Comparison of ENCODE assay signal across 1 cellular context in genomic region chr17:56821847-56822534, GRCh38.
TF ChIP-seq lines count a peak whose summit lies in the region.

No MANE protein-coding gene starts in this region.

TF ChIP-seq in GM12878, 131 proteins besides CTCF, POLR2A, EP300 and RAD21:
- no peak for TF ChIP-seq RCOR1 (conservative IDR thresholded peaks at IDR 0.05; ENCODE audit: low read depth, low read length)
- no peak for TF ChIP-seq ZNF687 (IDR thresholded peaks at IDR 0.05)
- TF ChIP-seq NBN (IDR thresholded peaks at IDR 0.05), result no peak
- TF ChIP-seq PAX8 (IDR thresholded peaks at IDR 0.05), result no peak
- TF ChIP-seq ZBTB40 (IDR thresholded peaks at IDR 0.05; ENCODE audit: borderline replicate concordance), result no peak
- no peak for TF ChIP-seq KAT2A (conservative IDR thresholded peaks at IDR 0.05; ENCODE audit: control insufficient read depth, low read depth, low read length)
- TF ChIP-seq IRF4 (IDR thresholded peaks at IDR 0.05; ENCODE audit: low read depth, low read length), result no peak
- TF ChIP-seq SUZ12 (IDR thresholded peaks at IDR 0.05; ENCODE audit: unreplicated experiment), result no peak
- no peak for TF ChIP-seq FOXK2 (IDR thresholded peaks at IDR 0.05)
- TF ChIP-seq MLLT1 (IDR thresholded peaks at IDR 0.05), result no peak
- TF ChIP-seq NR2F1 (conservative IDR thresholded peaks at IDR 0.05), result no peak
- TF ChIP-seq NFYA (IDR thresholded peaks at IDR 0.05; ENCODE audit: borderline replicate concordance, low read depth, low read length), result no peak
- no peak for TF ChIP-seq E2F8 (IDR thresholded peaks at IDR 0.05; ENCODE audit: low read depth, partially characterized antibody)
- no peak for TF ChIP-seq LARP7 (IDR thresholded peaks at IDR 0.05)
- no peak for TF ChIP-seq HDAC2 (IDR thresholded peaks at IDR 0.05)
- TF ChIP-seq PKNOX1 (IDR thresholded peaks at IDR 0.05), result no peak
- no peak for TF ChIP-seq TCF12 (IDR thresholded peaks at IDR 0.05; ENCODE audit: low read depth, low read length)
- no peak for TF ChIP-seq NFXL1 (IDR thresholded peaks at IDR 0.05; ENCODE audit: borderline replicate concordance)
TF ChIP-seq in GM12878: peak in this region for 0.
